Comparison of ENCODE assay signal across 8 cellular contexts in the genomic region with DNA sequence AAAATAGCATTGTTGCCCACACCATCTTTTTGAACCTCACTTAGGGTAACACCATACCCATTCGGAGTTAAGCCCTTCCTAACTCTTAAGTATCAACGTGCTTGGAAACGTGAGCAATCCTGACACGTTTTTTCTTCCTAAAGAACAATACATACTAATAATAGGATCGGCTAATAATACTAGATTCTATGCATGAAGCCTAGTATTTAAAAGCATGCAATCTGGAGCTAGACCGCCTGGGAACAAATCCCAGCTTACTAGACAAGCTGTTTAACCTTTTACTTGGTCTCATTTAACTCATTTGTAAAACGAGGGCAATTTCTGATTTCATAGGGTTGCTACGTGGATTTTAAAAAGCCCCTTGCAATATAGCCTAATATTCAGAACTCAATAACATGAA. TPM values are rescaled to one million over a fixed set of nuclear protein-coding genes. Genes with fewer than 3 reads are reported as not detected.
DNase-seq lines count a peak whose midpoint lies in the region; ATAC-seq, FAIRE-seq and TF ChIP-seq lines count a peak whose summit lies in the region.

No MANE protein-coding gene starts in this region.

- H3K9me2 ChIP-seq in HCT116 (ENCODE audit: insufficient read depth): no peaks in the 10 kb centered on the region

- peaks cover 44% of the 10 kb centered on the region for H3K4me1 Mint-ChIP-seq in activated T-helper 2 cell treated with anti-CD3 and anti-CD28 coated beads, Interferon-gamma antibody, Interleukin-2, Interleukin-4, amounts not matched to agents 10 μg/mL and 5 μg/mL and 100 μg/mL, durations not matched to agents 14 hours and 24 hours and 36 hours (ENCODE audit: low read depth)
- H3K4me1 Mint-ChIP-seq in stimulated activated naive B cell treated with anti-CD40 and anti-IgM and Interleukin-4, amounts not matched to agents 10 μg/mL and 1 μg/mL and 100 μg/mL, for 72 hours: peaks cover 7 to 20% of the 10 kb centered on the region in 2 donors

- CTCF ChIA-PET in HCT116 (lab: Charles Lee): no interaction called here

- peak overlapping the region; percentile 99 for H3K27ac Mint-ChIP-seq in activated T-helper 2 cell treated with anti-CD3 and anti-CD28 coated beads, Interferon-gamma antibody, Interleukin-2, Interleukin-4, amounts not matched to agents 10 μg/mL and 5 μg/mL and 100 μg/mL, durations not matched to agents 14 hours and 24 hours and 36 hours
- H3K27ac Mint-ChIP-seq in stimulated activated naive B cell treated with anti-CD40 and anti-IgM and Interleukin-4, amounts not matched to agents 10 μg/mL and 1 μg/mL and 100 μg/mL, for 72 hours: peak overlapping the region; percentile 97

- ATAC-seq in HCT116 (no peak), GM18868 (IDR thresholded peaks at IDR 0.05; ENCODE audit: unreplicated experiment) (no peak), GM21526 (IDR thresholded peaks at IDR 0.05; ENCODE audit: low FRiP score, unreplicated experiment) (no peak)
- no peak for ATAC-seq in stimulated activated naive B cell treated with anti-CD40 and anti-IgM and Interleukin-4, amounts not matched to agents 10 μg/mL and 1 μg/mL and 100 μg/mL, for 72 hours (replicated peaks)

- FAIRE-seq in RCC 7860 (lab: Jason Lieb, UNC): no peak

- peak overlapping the region; percentile 85 for H2AFZ ChIP-seq in HCT116 (ENCODE audit: low read depth, low read length, poor library complexity, severe bottlenecking)

- DNase-seq in AG10803 (ENCODE audit: low read depth) (no peak), HCT116 (ENCODE audit: low read depth, low spot score) (no peak), RCC 7860 (ENCODE audit: low spot score) (no peak)
- no peak for DNase-seq in activated T-helper 2 cell treated with anti-CD3 and anti-CD28 coated beads, Interferon-gamma antibody, Interleukin-2, Interleukin-4, amounts not matched to agents 10 μg/mL and 5 μg/mL and 100 μg/mL, durations not matched to agents 14 hours and 24 hours and 36 hours (ENCODE audit: low spot score)
- DNase-seq in stimulated activated naive B cell treated with anti-CD40 and anti-IgM and Interleukin-4, amounts not matched to agents 10 μg/mL and 1 μg/mL and 100 μg/mL, for 72 hours: no peak

- RAD21 ChIA-PET in HCT116 (lab: Charles Lee; ENCODE audit: low non-redundant PET in 1 of 2, low total read pairs in 2 of 2, uncharacterized antibody in 2 of 2, unreplicated experiment in 2 of 2): no interaction called here

- peak overlapping the region; percentile 95 for H3K4me3 Mint-ChIP-seq in activated T-helper 2 cell treated with anti-CD3 and anti-CD28 coated beads, Interferon-gamma antibody, Interleukin-2, Interleukin-4, amounts not matched to agents 10 μg/mL and 5 μg/mL and 100 μg/mL, durations not matched to agents 14 hours and 24 hours and 36 hours (ENCODE audit: low read depth)
- H3K4me3 Mint-ChIP-seq in stimulated activated naive B cell treated with anti-CD40 and anti-IgM and Interleukin-4, amounts not matched to agents 10 μg/mL and 1 μg/mL and 100 μg/mL, for 72 hours: peak overlapping the region; percentile 98

- TF ChIP-seq RAD21 in HCT116 (IDR thresholded peaks at IDR 0.05; ENCODE audit: low read depth): no peak

- intact Hi-C loops in HCT116 (cut with micrococcal nuclease): no loop called here
- intact Hi-C loops in activated T-helper 2 cell treated with anti-CD3 and anti-CD28 coated beads, Interferon-gamma antibody, Interleukin-2, Interleukin-4, amounts not matched to agents 10 μg/mL and 5 μg/mL and 100 μg/mL, durations not matched to agents 14 hours and 24 hours and 36 hours (cut with micrococcal nuclease): loop anchor here (10.0 kb wide), 2 partner anchors 298 to 1602 kb away; a partner anchor contains a TSS

- H3K4me3 ChIP-seq in AG10803 (ENCODE audit: low read length) (peak overlapping the region; percentile 79), HCT116 (replicated peaks in 1 of 2; ENCODE audit: low read depth in 1 of 2, low read length in 2 of 2) (peak overlapping the region; percentile 86), iPS-11a (ENCODE audit: low read depth, low read length) (peak overlapping the region; percentile 77)

- TF ChIP-seq POLR2A in HCT116 (IDR thresholded peaks at IDR 0.05; ENCODE audit: borderline replicate concordance, extremely low read depth, insufficient read depth, insufficient read length): peak; percentile 39

- no peak for TF ChIP-seq CTCF in AG10803 (conservative IDR thresholded peaks at IDR 0.05; ENCODE audit: low read length)
- TF ChIP-seq CTCF in HCT116 (IDR thresholded peaks at IDR 0.05 in 2 of 3, conservative IDR thresholded peaks at IDR 0.05 in 1 of 3; ENCODE audit: borderline replicate concordance in 1 of 3, insufficient read depth in 1 of 3, low read depth in 2 of 3, low read length in 2 of 3): no peak

- peaks cover 18% of the 10 kb centered on the region for H3K36me3 Mint-ChIP-seq in activated T-helper 2 cell treated with anti-CD3 and anti-CD28 coated beads, Interferon-gamma antibody, Interleukin-2, Interleukin-4, amounts not matched to agents 10 μg/mL and 5 μg/mL and 100 μg/mL, durations not matched to agents 14 hours and 24 hours and 36 hours (ENCODE audit: low read depth)
- peaks cover 3% of the 10 kb centered on the region in 2 donors for H3K36me3 Mint-ChIP-seq in stimulated activated naive B cell treated with anti-CD40 and anti-IgM and Interleukin-4, amounts not matched to agents 10 μg/mL and 1 μg/mL and 100 μg/mL, for 72 hours

- POLR2A ChIA-PET in HCT116 (lab: Charles Lee): interaction anchor here (1.2 kb wide), 1 partner anchor 27 kb away, joined by 3 read pairs; no protein-coding TSS in a partner anchor

- no peaks in the 10 kb centered on the region for H3K27me3 ChIP-seq in HCT116 (ENCODE audit: insufficient read depth, low read length)

- H4K20me1 ChIP-seq in HCT116 (ENCODE audit: insufficient read depth): no peaks in the 10 kb centered on the region

- peaks cover 11 to 16% of the 10 kb centered on the region in 2 experiments; a peak in 3 of 4 replicates for H3K4me1 ChIP-seq in HCT116 (ENCODE audit: control insufficient read depth in 1 of 2, insufficient read depth in 2 of 2, low read length in 2 of 2)

- H3K36me3 ChIP-seq in HCT116 (ENCODE audit: control insufficient read depth in 1 of 2, insufficient read depth in 2 of 2, low read length in 2 of 2): no peaks in the 10 kb centered on the region

- no TSS peak for BruUV-seq in HCT116 (replicated peaks; lab: Mats Ljungman, UMichigan)

- H3K27me3 Mint-ChIP-seq in activated T-helper 2 cell treated with anti-CD3 and anti-CD28 coated beads, Interferon-gamma antibody, Interleukin-2, Interleukin-4, amounts not matched to agents 10 μg/mL and 5 μg/mL and 100 μg/mL, durations not matched to agents 14 hours and 24 hours and 36 hours (ENCODE audit: low read depth): peaks cover 6% of the 10 kb centered on the region
- H3K27me3 Mint-ChIP-seq in stimulated activated naive B cell treated with anti-CD40 and anti-IgM and Interleukin-4, amounts not matched to agents 10 μg/mL and 1 μg/mL and 100 μg/mL, for 72 hours: peaks cover 0 to 3% of the 10 kb centered on the region in 2 donors

- no peaks in the 10 kb centered on the region for H3K9me3 Mint-ChIP-seq in activated T-helper 2 cell treated with anti-CD3 and anti-CD28 coated beads, Interferon-gamma antibody, Interleukin-2, Interleukin-4, amounts not matched to agents 10 μg/mL and 5 μg/mL and 100 μg/mL, durations not matched to agents 14 hours and 24 hours and 36 hours
- no peaks in the 10 kb centered on the region for H3K9me3 Mint-ChIP-seq in stimulated activated naive B cell treated with anti-CD40 and anti-IgM and Interleukin-4, amounts not matched to agents 10 μg/mL and 1 μg/mL and 100 μg/mL, for 72 hours

- peak overlapping the region; percentile 86 for H3K4me2 ChIP-seq in HCT116 (ENCODE audit: low read length)

- no peaks in the 10 kb centered on the region for H3K9me3 ChIP-seq in HCT116 (ENCODE audit: control insufficient read depth in 1 of 2, insufficient read depth in 1 of 2, low read depth in 1 of 2, low read length in 2 of 2)

- peak overlapping the region; percentile 80 for H3K27ac ChIP-seq in HCT116 (ENCODE audit: low read depth, low read length)

- peak overlapping the region; percentile 84 for H3K9ac ChIP-seq in HCT116 (ENCODE audit: low read length)

- peaks cover 51% of the 10 kb centered on the region for H3K79me2 ChIP-seq in HCT116 (ENCODE audit: insufficient read depth, low read length)

TF ChIP-seq in HCT116, 20 proteins besides CTCF, POLR2A, EP300 and RAD21 (continues in another document):
- TF ChIP-seq CEBPB (IDR thresholded peaks at IDR 0.05; ENCODE audit: low read depth) (no peak), FOSL1 (IDR thresholded peaks at IDR 0.05; ENCODE audit: low read depth) (no peak), EZH2phosphoT487 (IDR thresholded peaks at IDR 0.05; ENCODE audit: borderline replicate concordance) (no peak), TCF7L2 (IDR thresholded peaks at IDR 0.05; ENCODE audit: borderline replicate concordance, extremely low read depth, insufficient read depth, insufficient read length) (no peak), ZFX (IDR thresholded peaks at IDR 0.05) (no peak)
- TF ChIP-seq, protein P1, sequence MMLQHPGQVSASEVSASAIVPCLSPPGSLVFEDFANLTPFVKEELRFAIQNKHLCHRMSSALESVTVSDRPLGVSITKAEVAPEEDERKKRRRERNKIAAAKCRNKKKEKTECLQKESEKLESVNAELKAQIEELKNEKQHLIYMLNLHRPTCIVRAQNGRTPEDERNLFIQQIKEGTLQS (IDR thresholded peaks at IDR 0.05): no peak

RNA-seq across cellular contexts. Expression of a gene that starts 0.9 kb away (rescaled TPM):
- 20.5 TPM for total RNA-seq in HCT116 (2021; ENCODE audit: unreplicated experiment)
- polyA plus RNA-seq in HCT116 (2012): 5.3 and 7.6 TPM in 2 replicates
- 56.1 and 57.5 TPM in 2 replicates for total RNA-seq in activated T-helper 2 cell treated with anti-CD3 and anti-CD28 coated beads, Interferon-gamma antibody, Interleukin-2, Interleukin-4, amounts not matched to agents 10 μg/mL and 5 μg/mL and 100 μg/mL, durations not matched to agents 14 hours and 24 hours and 36 hours
